8 cellular contexts compared by ENCODE assay signal in genomic region chr21:33196956-33197374, GRCh38. TPM values are rescaled to one million over a fixed set of nuclear protein-coding genes. Genes with fewer than 3 reads are reported as not detected.
A peak's percentile ranks its signal among the peaks of the same experiment; 100 is the strongest.
DNase-seq lines count a peak whose midpoint lies in the region; ATAC-seq and TF ChIP-seq lines count a peak whose summit lies in the region.

No MANE protein-coding gene starts in this region.

- H3K9me3 Mint-ChIP-seq in CD4-positive, alpha-beta T cell = no peaks in the 10 kb centered on the region
- H3K9me3 Mint-ChIP-seq in activated CD8-positive, alpha-beta memory T cell treated with anti-CD3 and anti-CD28 coated beads, Interleukin-2, amount 10 ng/mL, durations not matched to agents 7 days and 5 days (ENCODE audit: low read depth) = no peaks in the 10 kb centered on the region
- H3K9me3 Mint-ChIP-seq in naive B cell = peaks cover 0 to 2% (median 0%) of the 10 kb centered on the region in 7 donors

- no peak for TF ChIP-seq POLR2A in suprapubic skin (IDR thresholded peaks at IDR 0.05)

- peak; percentile 28 for ATAC-seq in CD4-positive, alpha-beta T cell (ENCODE audit: poor library complexity)
- peak; percentile 48 for ATAC-seq in activated CD8-positive, alpha-beta memory T cell treated with anti-CD3 and anti-CD28 coated beads, Interleukin-2, amount 10 ng/mL, durations not matched to agents 7 days and 5 days
- ATAC-seq in naive B cell (ENCODE audit: low read depth in 2 of 2) = peak; percentile 31 to 44
- ATAC-seq in GM19324 (IDR thresholded peaks at IDR 0.05; ENCODE audit: low FRiP score, unreplicated experiment) = no peak

- H3K27me3 ChIP-seq in CD4-positive, alpha-beta T cell (ENCODE audit: control insufficient read depth, insufficient read depth, low read length) = no peaks in the 10 kb centered on the region
- no peaks in the 10 kb centered on the region for H3K27me3 ChIP-seq in suprapubic skin

- H3K36me3 ChIP-seq in suprapubic skin = no peaks in the 10 kb centered on the region

- no peaks in the 10 kb centered on the region for H3K27me3 Mint-ChIP-seq in CD4-positive, alpha-beta T cell
- H3K27me3 Mint-ChIP-seq in activated CD8-positive, alpha-beta memory T cell treated with anti-CD3 and anti-CD28 coated beads, Interleukin-2, amount 10 ng/mL, durations not matched to agents 7 days and 5 days = peaks cover 27% of the 10 kb centered on the region
- peaks cover 6 to 13% (median 6%) of the 10 kb centered on the region in 3 donors for H3K27me3 Mint-ChIP-seq in naive B cell

- CTCF ChIA-PET in CD4-positive, alpha-beta T cell (lab: Charles Lee) = interaction anchor here (0.5 to 2.3 kb wide), 21 partner anchors 10 to 469 kb away, joined by 3 to 18 read pairs (median 3); partner anchors contain the start of genes IFNAR1, PAXBP1 and SYNJ1
- CTCF ChIA-PET in activated CD8-positive, alpha-beta memory T cell treated with anti-CD3 and anti-CD28 coated beads, Interleukin-2, amount 10 ng/mL, durations not matched to agents 7 days and 5 days (lab: Charles Lee) = interaction anchor here (0.7 to 4.2 kb wide), 68 partner anchors 11 to 428 kb away, joined by 3 to 40 read pairs (median 4); partner anchors contain the start of genes IFNAR1, IL10RB and OLIG2

- no peak overlapping the region for H3K27ac Mint-ChIP-seq in CD4-positive, alpha-beta T cell
- H3K27ac Mint-ChIP-seq in activated CD8-positive, alpha-beta memory T cell treated with anti-CD3 and anti-CD28 coated beads, Interleukin-2, amount 10 ng/mL, durations not matched to agents 7 days and 5 days = no peak overlapping the region
- no peak overlapping the region for H3K27ac Mint-ChIP-seq in naive B cell

- H3K4me1 Mint-ChIP-seq in CD4-positive, alpha-beta T cell (ENCODE audit: low read depth) = peaks cover 36% of the 10 kb centered on the region
- H3K4me1 Mint-ChIP-seq in activated CD8-positive, alpha-beta memory T cell treated with anti-CD3 and anti-CD28 coated beads, Interleukin-2, amount 10 ng/mL, durations not matched to agents 7 days and 5 days = peaks cover 7% of the 10 kb centered on the region
- H3K4me1 Mint-ChIP-seq in naive B cell = peaks cover 10 to 27% (median 24%) of the 10 kb centered on the region in 3 donors

- H3K4me1 ChIP-seq in suprapubic skin = peaks cover 33% of the 10 kb centered on the region

- H3K4me3 ChIP-seq in suprapubic skin = no peak overlapping the region

- no peak overlapping the region for H3K27ac ChIP-seq in CD4-positive, alpha-beta T cell (ENCODE audit: low read depth, low read length)
- no peak overlapping the region for H3K27ac ChIP-seq in suprapubic skin

- H3K4me3 Mint-ChIP-seq in CD4-positive, alpha-beta T cell = no peak overlapping the region
- H3K4me3 Mint-ChIP-seq in activated CD8-positive, alpha-beta memory T cell treated with anti-CD3 and anti-CD28 coated beads, Interleukin-2, amount 10 ng/mL, durations not matched to agents 7 days and 5 days = no peak overlapping the region
- peak overlapping the region in 1 of 8 donors; percentile 22 for H3K4me3 Mint-ChIP-seq in naive B cell

- TF ChIP-seq EP300 in suprapubic skin (IDR thresholded peaks at IDR 0.05) = no peak

- H3K9me3 ChIP-seq in CD4-positive, alpha-beta T cell (ENCODE audit: control insufficient read depth, low read length) = no peaks in the 10 kb centered on the region
- no peaks in the 10 kb centered on the region for H3K9me3 ChIP-seq in suprapubic skin

- TF ChIP-seq CTCF in CD4-positive, alpha-beta T cell (IDR thresholded peaks at IDR 0.05) = peak; percentile 89
- TF ChIP-seq CTCF in suprapubic skin (IDR thresholded peaks at IDR 0.05) = peak; percentile 66 to 67

- intact Hi-C loops in CD4-positive, alpha-beta T cell (cut with DNase I, micrococcal nuclease) = loop anchor here (1.0 to 10.0 kb wide), 12 partner anchors 48 to 542 kb away; no protein-coding TSS in a partner anchor

- POLR2A ChIA-PET in CD4-positive, alpha-beta T cell (lab: Charles Lee) = interaction anchor here (1.0 to 3.2 kb wide), 7 partner anchors 11 to 364 kb away, joined by 3 to 15 read pairs (median 5); no protein-coding TSS in a partner anchor

- WGBS in suprapubic skin = 17% methylated on average over 11 of the region's 13 CpGs

- H3K36me3 Mint-ChIP-seq in CD4-positive, alpha-beta T cell (ENCODE audit: low read depth) = no peaks in the 10 kb centered on the region
- no peaks in the 10 kb centered on the region for H3K36me3 Mint-ChIP-seq in activated CD8-positive, alpha-beta memory T cell treated with anti-CD3 and anti-CD28 coated beads, Interleukin-2, amount 10 ng/mL, durations not matched to agents 7 days and 5 days
- no peaks in the 10 kb centered on the region for H3K36me3 Mint-ChIP-seq in naive B cell

- DNase-seq in CD4-positive, alpha-beta T cell = peak in 9 of 10 experiments; percentile 26 to 61 (median 42)
- DNase-seq in HPDE6-E6E7 (ENCODE audit: extremely low spot score) (peak; percentile 32), NCI-H82 (lab: John Stamatoyannopoulos, UW) (peak; percentile 93), fibroblast of gingiva (ENCODE audit: low read depth) (peak; percentile 30), naive B cell (peak; percentile 42), suprapubic skin (ENCODE audit: low spot score in 2 of 2) (peak in 1 of 2 donors; percentile 72)
- peak; percentile 64 for DNase-seq in activated CD8-positive, alpha-beta memory T cell treated with anti-CD3 and anti-CD28 coated beads, Interleukin-2, amount 10 ng/mL, durations not matched to agents 7 days and 5 days

RNA-seq across cellular contexts. Expression of gene IFNAR2, which starts 32.8 kb away (rescaled TPM):
- total RNA-seq in CD4-positive, alpha-beta T cell = 10 to 100 TPM; 26.6 to 28.2 TPM
- 10 to 100 TPM; 45.8 to 54.9 TPM for total RNA-seq in activated CD8-positive, alpha-beta memory T cell treated with anti-CD3 and anti-CD28 coated beads, Interleukin-2, amount 10 ng/mL, durations not matched to agents 7 days and 5 days
- 10 to 100 TPM; 41.4 to 61.7 (median 50.8) TPM for polyA plus RNA-seq in naive B cell (ENCODE audit: low read depth in 6 of 6)
- total RNA-seq in suprapubic skin = 1 to 10 TPM; 3.3 to 6.5 (median 3.8) TPM
